8 cellular contexts compared by ENCODE assay signal in the genomic region with DNA sequence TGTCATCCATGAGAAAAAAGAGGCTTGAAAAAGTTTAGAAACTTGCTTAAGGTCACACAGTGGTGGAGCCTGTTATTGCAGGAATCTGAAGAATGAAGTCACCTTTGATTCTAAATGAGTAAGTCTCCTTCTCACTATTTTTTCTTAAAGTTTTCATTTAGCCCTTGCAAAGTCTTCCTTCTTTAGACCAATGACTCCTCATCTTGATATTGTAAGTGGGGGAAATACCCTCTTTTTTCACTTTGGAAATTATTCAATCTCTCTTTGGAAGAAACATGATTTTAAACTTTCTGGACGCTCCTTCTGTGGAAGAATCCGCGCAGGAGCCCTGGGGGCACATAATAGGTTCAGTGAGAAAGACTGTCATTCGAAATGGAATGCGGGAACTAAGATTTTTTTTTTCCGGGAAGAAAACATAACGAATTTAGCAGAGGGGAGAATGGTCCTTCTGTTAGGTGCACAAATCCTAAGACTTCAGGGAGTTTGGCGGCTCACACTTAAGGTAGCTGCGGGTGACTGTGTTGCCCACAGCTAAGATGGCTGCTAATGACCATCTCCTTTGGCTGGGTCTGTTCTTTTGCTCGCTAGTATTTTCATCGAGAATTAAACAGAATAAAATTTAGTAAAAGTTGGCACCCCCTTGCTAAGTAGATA. TPM values are rescaled to one million over a fixed set of nuclear protein-coding genes. Genes with fewer than 3 reads are reported as not detected.
A peak's percentile ranks its signal among the peaks of the same experiment; 100 is the strongest.
DNase-seq lines count a peak whose midpoint lies in the region; ATAC-seq and TF ChIP-seq lines count a peak whose summit lies in the region.

No MANE protein-coding gene starts in this region.

- WGBS in neuronal stem cell (ENCODE audit: extremely low coverage in 2 of 2, insufficient read length in 2 of 2, insufficient replicate concordance in 1 of 2), 2 donors, result no CpG with 5 or more reads among the region's 11 CpGs
- WGBS in aorta, 2 donors, result 1 to 2% methylated on average over 11 of the region's 11 CpGs

- ATAC-seq in HG02763 (IDR thresholded peaks at IDR 0.05; ENCODE audit: unreplicated experiment), result peak; percentile 62
- peak; percentile 68 for ATAC-seq in activated CD8-positive, alpha-beta memory T cell treated with anti-CD3 and anti-CD28 coated beads, Interleukin-2, amount 10 ng/mL, durations not matched to agents 7 days and 5 days
- ATAC-seq in aorta (ENCODE audit: low FRiP score), result peak; percentile 80

- H3K36me3 Mint-ChIP-seq in activated CD8-positive, alpha-beta memory T cell treated with anti-CD3 and anti-CD28 coated beads, Interleukin-2, amount 10 ng/mL, durations not matched to agents 7 days and 5 days, result peaks cover 25% of the 10 kb centered on the region

- peak overlapping the region; percentile 94 for H3K4me3 Mint-ChIP-seq in activated CD8-positive, alpha-beta memory T cell treated with anti-CD3 and anti-CD28 coated beads, Interleukin-2, amount 10 ng/mL, durations not matched to agents 7 days and 5 days

- H2AFZ ChIP-seq in neuronal stem cell (ENCODE audit: low read length), result peak overlapping the region; percentile 92

- no peak overlapping the region for H2AK5ac ChIP-seq in neuronal stem cell (ENCODE audit: low read depth, low read length)

- H3K4me1 Mint-ChIP-seq in activated CD8-positive, alpha-beta memory T cell treated with anti-CD3 and anti-CD28 coated beads, Interleukin-2, amount 10 ng/mL, durations not matched to agents 7 days and 5 days, result peaks cover 38% of the 10 kb centered on the region

- no peak overlapping the region for H3K4ac ChIP-seq in neuronal stem cell (ENCODE audit: low read length)

- no peak overlapping the region for H2BK12ac ChIP-seq in neuronal stem cell (ENCODE audit: low read length)

- no peak overlapping the region for H4K91ac ChIP-seq in neuronal stem cell (ENCODE audit: low read depth, low read length, poor library complexity)

- CTCF ChIA-PET in AG04450 (lab: Charles Lee), result interaction anchor here (0.7 kb wide), 1 partner anchor 37 kb away, joined by 4 read pairs; no protein-coding TSS in a partner anchor
- CTCF ChIA-PET in activated CD8-positive, alpha-beta memory T cell treated with anti-CD3 and anti-CD28 coated beads, Interleukin-2, amount 10 ng/mL, durations not matched to agents 7 days and 5 days (lab: Charles Lee), result interaction anchor here (0.7 to 1.4 kb wide), 5 partner anchors 15 to 713 kb away, joined by 3 to 8 read pairs (median 5); a partner anchor contains a TSS

- H3K9ac ChIP-seq in neuronal stem cell (ENCODE audit: low read depth, low read length, poor library complexity), result no peak overlapping the region

- no peaks in the 10 kb centered on the region for H3K9me3 Mint-ChIP-seq in activated CD8-positive, alpha-beta memory T cell treated with anti-CD3 and anti-CD28 coated beads, Interleukin-2, amount 10 ng/mL, durations not matched to agents 7 days and 5 days (ENCODE audit: low read depth)

- no peak overlapping the region for H3K14ac ChIP-seq in neuronal stem cell (ENCODE audit: low read length)

- peaks cover 3% of the 10 kb centered on the region for H3K27me3 Mint-ChIP-seq in activated CD8-positive, alpha-beta memory T cell treated with anti-CD3 and anti-CD28 coated beads, Interleukin-2, amount 10 ng/mL, durations not matched to agents 7 days and 5 days

- H3K9me3 ChIP-seq in AG04450 (ENCODE audit: control insufficient read depth, insufficient read depth, low read length), result no peaks in the 10 kb centered on the region; the same call in 1 of the 2 replicates
- H3K9me3 ChIP-seq in neuronal stem cell (replicated peaks in 1 of 2; ENCODE audit: control insufficient read depth in 2 of 2, insufficient read depth in 1 of 2, low read depth in 1 of 2, low read length in 2 of 2), result no peaks in the 10 kb centered on the region
- H3K9me3 ChIP-seq in aorta (ENCODE audit: control insufficient read depth, low read length), result no peaks in the 10 kb centered on the region

- DNase-seq in AG04450 (ENCODE audit: low read depth, low spot score), result no peak
- DNase-seq in NCI-H1092 treated with DMSO at 0.1 percent for 48 hours (lab: John Stamatoyannopoulos, UW), result peak; percentile 86
- no peak for DNase-seq in activated CD8-positive, alpha-beta memory T cell treated with anti-CD3 and anti-CD28 coated beads, Interleukin-2, amount 10 ng/mL, durations not matched to agents 7 days and 5 days
- peak; percentile 64 for DNase-seq in fibroblast of pulmonary artery (ENCODE audit: low read depth)
- DNase-seq in neuronal stem cell (ENCODE audit: low spot score), result no peak
- no peak for DNase-seq in aorta

- H3K27me3 ChIP-seq in AG04450 (ENCODE audit: control insufficient read depth, insufficient read depth, low read length) (no peaks in the 10 kb centered on the region), neuronal stem cell (ENCODE audit: control insufficient read depth in 3 of 3, insufficient read depth in 3 of 3, low read depth in 1 of 3, low read length in 3 of 3) (no peaks in the 10 kb centered on the region), aorta (ENCODE audit: control insufficient read depth in 1 of 2, insufficient read depth in 2 of 2, low read length in 1 of 2) (no peaks in the 10 kb centered on the region)

- peak overlapping the region; percentile 73 for H3K27ac ChIP-seq in AG04450 (ENCODE audit: low read depth, low read length)
- no peak overlapping the region for H3K27ac ChIP-seq in neuronal stem cell (replicated peaks; ENCODE audit: low read length)
- peak overlapping the region; percentile 5 to 29 for H3K27ac ChIP-seq in aorta (ENCODE audit: low read depth in 1 of 2, low read length in 2 of 2)

- POLR2A ChIA-PET in AG04450 (lab: Yijun Ruan, JAX), result interaction anchor here (0.5 to 1.7 kb wide), 7 partner anchors 25 to 200 kb away, joined by 3 to 14 read pairs (median 3); a partner anchor contains a TSS

- H3K4me1 ChIP-seq in neuronal stem cell (ENCODE audit: control insufficient read depth in 2 of 2, insufficient read depth in 1 of 2, low read depth in 1 of 2, low read length in 2 of 2), result peaks cover 0 to 12% of the 10 kb centered on the region in 2 donors
- H3K4me1 ChIP-seq in aorta (ENCODE audit: control insufficient read depth in 1 of 2, insufficient read depth in 2 of 2, low read length in 2 of 2), result peaks cover 0 to 4% of the 10 kb centered on the region in 2 donors

- no peak overlapping the region for H4K8ac ChIP-seq in neuronal stem cell (ENCODE audit: low read depth, low read length)

- no peak overlapping the region for H3K23ac ChIP-seq in neuronal stem cell (ENCODE audit: low read depth, low read length, poor library complexity)

- H3K4me3 ChIP-seq in AG04450 (ENCODE audit: low read depth, low read length), result peak overlapping the region; percentile 80
- peak overlapping the region; percentile 97 for H3K4me3 ChIP-seq in GM12875 (ENCODE audit: low read depth, low read length)
- peak overlapping the region; percentile 81 for H3K4me3 ChIP-seq in fibroblast of pulmonary artery (replicated peaks; ENCODE audit: low read depth, low read length)
- H3K4me3 ChIP-seq in neuronal stem cell (ENCODE audit: low read length in 2 of 2), result peak overlapping the region; percentile 66 to 81
- peak overlapping the region; percentile 51 to 93 for H3K4me3 ChIP-seq in aorta (ENCODE audit: low read length in 2 of 2)

- peak; percentile 19; the same call in 1 of the 2 replicates for TF ChIP-seq CTCF in AG04450 (IDR thresholded peaks at IDR 0.05; ENCODE audit: low read depth, low read length)
- 0 out of 2 replicates have a peak, but pooled peaks have one; percentile 17 for TF ChIP-seq CTCF in GM12875 (IDR thresholded peaks at IDR 0.05; ENCODE audit: borderline replicate concordance, insufficient read depth, low read depth, low read length)
- peak; percentile 23 for TF ChIP-seq CTCF in fibroblast of pulmonary artery (IDR thresholded peaks at IDR 0.05; ENCODE audit: low read length, missing control alignments)

- H2BK15ac ChIP-seq in neuronal stem cell (ENCODE audit: low read length), result no peak overlapping the region

- peaks cover 2 to 30% of the 10 kb centered on the region in 2 donors for H3K36me3 ChIP-seq in neuronal stem cell (replicated peaks in 1 of 2; ENCODE audit: control insufficient read depth in 2 of 2, insufficient read depth in 2 of 2, low read length in 2 of 2)
- no peaks in the 10 kb centered on the region for H3K36me3 ChIP-seq in aorta (ENCODE audit: control insufficient read depth in 1 of 2, insufficient read depth in 2 of 2, low read length in 1 of 2)

- no peak overlapping the region for H2BK5ac ChIP-seq in neuronal stem cell (ENCODE audit: low read length)

- H3K79me1 ChIP-seq in neuronal stem cell (ENCODE audit: low read depth, low read length), result peaks cover 14% of the 10 kb centered on the region

- H3K18ac ChIP-seq in neuronal stem cell (ENCODE audit: low read length), result no peak overlapping the region

- peak overlapping the region; percentile 95 for H3K27ac Mint-ChIP-seq in activated CD8-positive, alpha-beta memory T cell treated with anti-CD3 and anti-CD28 coated beads, Interleukin-2, amount 10 ng/mL, durations not matched to agents 7 days and 5 days

- intact Hi-C loops in aorta (cut with DNase I), result loop anchor here (2.0 to 5.0 kb wide), 4 partner anchors 63 to 528 kb away; a partner anchor contains a TSS

- H3K4me2 ChIP-seq in neuronal stem cell (ENCODE audit: insufficient read depth, low read length, poor library complexity, severe bottlenecking), result peak overlapping the region; percentile 43

- no peak overlapping the region for H2BK120ac ChIP-seq in neuronal stem cell (ENCODE audit: low read depth, low read length)

RNA-seq across cellular contexts. Expression of a gene that starts 0.6 kb away (rescaled TPM):
- polyA plus RNA-seq in AG04450 (2011; rRNA removed) (29.7 and 40.2 TPM in 2 replicates), aorta (100 to 1,000 TPM in 1 of 2 donors, 10 to 100 TPM in 1; 81.4 to 145 TPM)
- polyA minus RNA-seq in AG04450 (2011; rRNA and poly(A)+ RNA removed), result 71.4 and 77.8 TPM in 2 replicates
- 10 to 100 TPM; 57.6 to 69.6 TPM for total RNA-seq in activated CD8-positive, alpha-beta memory T cell treated with anti-CD3 and anti-CD28 coated beads, Interleukin-2, amount 10 ng/mL, durations not matched to agents 7 days and 5 days
- polyA plus RNA-seq in neuronal stem cell (2013, experiment 1 of 2), result 22.4 TPM
- 24.4 TPM for polyA plus RNA-seq in neuronal stem cell (2013, experiment 2 of 2)
- total RNA-seq in aorta, result 100 to 1,000 TPM; 195 to 546 TPM

Comparison
In these comparisons a context has a peak if more than half of its experiments do, and no peak if none do; other contexts are left out.
1. DNase-seq: peak in NCI-H1092 treated with DMSO at 0.1 percent for 48 hours (single experiment) and fibroblast of pulmonary artery (single experiment); none in AG04450 (single experiment), activated CD8-positive, alpha-beta memory T cell treated with anti-CD3 and anti-CD28 coated beads, Interleukin-2, amount 10 ng/mL, durations not matched to agents 7 days and 5 days (single experiment), neuronal stem cell (single experiment) and aorta (0 of 2).
2. Peak in every context shown above with its lines, with median percentiles within 50 percentile points of each other: H3K4me3 ChIP-seq, CTCF ChIP-seq and ATAC-seq.